In genomic region chr17:28228109-28228840, GRCh38 we compare ENCODE assay signal across 10 cellular contexts.
DNase-seq lines count a peak whose midpoint lies in the region; ATAC-seq and TF ChIP-seq lines count a peak whose summit lies in the region.
"Had no signal": no experiment of that assay in that cellular context is flagged by ENCODE, and none has a peak within 500 bp of the region (broad histone marks: within the 10 kb centered on the region; RNA-seq: fewer than 3 reads in every experiment).

No MANE protein-coding gene starts in this region.

- no peaks in the 10 kb centered on the region for H4K20me1 ChIP-seq in hepatocyte (ENCODE audit: insufficient read depth, poor library complexity, severe bottlenecking)
- H4K20me1 ChIP-seq: BLaER1 had no signal

- no peaks in the 10 kb centered on the region for H3K9me2 ChIP-seq in hepatocyte (replicated peaks; ENCODE audit: insufficient read depth)

- POLR2A ChIA-PET in activated CD4-positive, alpha-beta memory T cell treated with anti-CD3 and anti-CD28 coated beads, Interleukin-2, amount 10 ng/mL, durations not matched to agents 7 days and 5 days (lab: Charles Lee), result no interaction called here

- 8% methylated on average over 18 of the region's 22 CpGs for WGBS in hepatocyte (ENCODE audit: low lambda C conversion rate, missing lambda C conversion rate)

- peaks cover 28% of the 10 kb centered on the region for H3K4me1 Mint-ChIP-seq in activated CD4-positive, alpha-beta memory T cell treated with anti-CD3 and anti-CD28 coated beads, Interleukin-2, amount 10 ng/mL, durations not matched to agents 7 days and 5 days

- H2AFZ ChIP-seq in hepatocyte, result peak overlapping the region; percentile 24

- TF ChIP-seq CTCF in hepatocyte (IDR thresholded peaks at IDR 0.05; ENCODE audit: poor library complexity), result no peak

- H3K36me3 Mint-ChIP-seq in activated CD4-positive, alpha-beta memory T cell treated with anti-CD3 and anti-CD28 coated beads, Interleukin-2, amount 10 ng/mL, durations not matched to agents 7 days and 5 days (ENCODE audit: low read depth), result no peaks in the 10 kb centered on the region

- no peak overlapping the region for H3K27ac Mint-ChIP-seq in activated CD4-positive, alpha-beta memory T cell treated with anti-CD3 and anti-CD28 coated beads, Interleukin-2, amount 10 ng/mL, durations not matched to agents 7 days and 5 days

- peak overlapping the region; percentile 81 for H3K4me2 ChIP-seq in hepatocyte
- H3K4me2 ChIP-seq in skeletal muscle satellite cell (ENCODE audit: low read length), result peak overlapping the region; percentile 91
- H3K4me2 ChIP-seq: BLaER1, KMS-11 had no signal

- no peak for ATAC-seq in GM18517 (IDR thresholded peaks at IDR 0.05; ENCODE audit: unreplicated experiment)
- no peak for ATAC-seq in HG02840 (IDR thresholded peaks at IDR 0.05; ENCODE audit: low FRiP score, unreplicated experiment)

- H3K9me3 Mint-ChIP-seq in activated CD4-positive, alpha-beta memory T cell treated with anti-CD3 and anti-CD28 coated beads, Interleukin-2, amount 10 ng/mL, durations not matched to agents 7 days and 5 days, result no peaks in the 10 kb centered on the region

- H3K27ac ChIP-seq in hepatocyte, result no peak overlapping the region
- H3K27ac ChIP-seq: BLaER1, KMS-11 had no signal

- CTCF ChIA-PET in activated CD4-positive, alpha-beta memory T cell treated with anti-CD3 and anti-CD28 coated beads, Interleukin-2, amount 10 ng/mL, durations not matched to agents 7 days and 5 days (lab: Charles Lee), result interaction anchor here (0.6 to 2.0 kb wide), 2 partner anchors 23 to 27 kb away, joined by 3 to 8 read pairs; no protein-coding TSS in a partner anchor

- H3K36me3 ChIP-seq in hepatocyte (replicated peaks; ENCODE audit: insufficient read depth, low read depth) (no peaks in the 10 kb centered on the region), skeletal muscle satellite cell (ENCODE audit: insufficient read depth, low read length) (no peaks in the 10 kb centered on the region)
- H3K36me3 ChIP-seq: BLaER1 had no signal

- peak overlapping the region; percentile 64 for H3K4me3 Mint-ChIP-seq in activated CD4-positive, alpha-beta memory T cell treated with anti-CD3 and anti-CD28 coated beads, Interleukin-2, amount 10 ng/mL, durations not matched to agents 7 days and 5 days

- no peaks in the 10 kb centered on the region for H3K79me2 ChIP-seq in hepatocyte

- no peak overlapping the region for H3K9ac ChIP-seq in skeletal muscle satellite cell (ENCODE audit: low read depth, low read length)
- H3K9ac ChIP-seq: BLaER1, KMS-11 had no signal

- DNase-seq in NCI-H1417 (lab: John Stamatoyannopoulos, UW) (peak in 2 of 3 experiments; percentile 48 to 66), NCI-H1417 treated with DMSO at 0.1 percent for 48 hours (lab: John Stamatoyannopoulos, UW) (no peak), hepatocyte (ENCODE audit: low spot score) (no peak), DMS79 treated with DMSO at 0.1 percent for 48 hours (lab: John Stamatoyannopoulos, UW) (no peak)
- DNase-seq in activated CD4-positive, alpha-beta memory T cell treated with anti-CD3 and anti-CD28 coated beads, Interleukin-2, amount 10 ng/mL, durations not matched to agents 7 days and 5 days, result no peak

- H3K27me3 ChIP-seq in hepatocyte, result no peaks in the 10 kb centered on the region
- peaks cover 56% of the 10 kb centered on the region for H3K27me3 ChIP-seq in skeletal muscle satellite cell (ENCODE audit: control insufficient read depth, insufficient read depth, low read length)
- H3K27me3 ChIP-seq: BLaER1 had no signal

- H3K27me3 Mint-ChIP-seq in activated CD4-positive, alpha-beta memory T cell treated with anti-CD3 and anti-CD28 coated beads, Interleukin-2, amount 10 ng/mL, durations not matched to agents 7 days and 5 days, result peaks cover 49% of the 10 kb centered on the region

- no peaks in the 10 kb centered on the region for H3K9me3 ChIP-seq in hepatocyte (ENCODE audit: low read depth)
- H3K9me3 ChIP-seq in skeletal muscle satellite cell (replicated peaks; ENCODE audit: low read length), result no peaks in the 10 kb centered on the region

- H3K4me3 ChIP-seq in hepatocyte (peak overlapping the region; percentile 54), skeletal muscle satellite cell (ENCODE audit: low read length) (peak overlapping the region; percentile 64)
- H3K4me3 ChIP-seq: BLaER1 had no signal

- H3K4me1 ChIP-seq in hepatocyte (ENCODE audit: insufficient read depth) (no peaks in the 10 kb centered on the region), skeletal muscle satellite cell (ENCODE audit: control insufficient read depth, insufficient read depth, low read length) (peaks cover 9% of the 10 kb centered on the region)
- H3K4me1 ChIP-seq: BLaER1 had no signal

Comparison
In these comparisons a context has a peak if more than half of its experiments do, and no peak if none do; other contexts are left out.
1. DNase-seq: peak in NCI-H1417 (2 of 3); none in NCI-H1417 treated with DMSO at 0.1 percent for 48 hours (single experiment), activated CD4-positive, alpha-beta memory T cell treated with anti-CD3 and anti-CD28 coated beads, Interleukin-2, amount 10 ng/mL, durations not matched to agents 7 days and 5 days (single experiment), hepatocyte (single experiment) and DMS79 treated with DMSO at 0.1 percent for 48 hours (single experiment).